8 cellular contexts compared by ENCODE assay signal in genomic region chr2:241309684-241310117, GRCh38. TPM values are rescaled to one million over a fixed set of nuclear protein-coding genes. Genes with fewer than 3 reads are reported as not detected.
DNase-seq lines count a peak whose midpoint lies in the region; ATAC-seq and TF ChIP-seq lines count a peak whose summit lies in the region.

No MANE protein-coding gene starts in this region.

- TF ChIP-seq CTCF in glutamatergic neuron (IDR thresholded peaks at IDR 0.05; ENCODE audit: partially characterized antibody, unreplicated experiment): no peak

- H3K4me1 Mint-ChIP-seq in glutamatergic neuron (ENCODE audit: low read depth, unreplicated experiment): peaks cover 18% of the 10 kb centered on the region

- no peak overlapping the region for H3K4me3 Mint-ChIP-seq in glutamatergic neuron (ENCODE audit: unreplicated experiment)

- peaks cover 5% of the 10 kb centered on the region for H3K9me3 Mint-ChIP-seq in glutamatergic neuron (ENCODE audit: unreplicated experiment)

- H3K27me3 Mint-ChIP-seq in glutamatergic neuron (ENCODE audit: unreplicated experiment): peaks cover 3% of the 10 kb centered on the region

- H3K27ac Mint-ChIP-seq in glutamatergic neuron (ENCODE audit: unreplicated experiment): no peak overlapping the region

- DNase-seq in AG20443 (ENCODE audit: low spot score): peak; percentile 61
- DNase-seq in NK-92 (lab: John Stamatoyannopoulos, UW; ENCODE audit: unreplicated experiment): peak; percentile 24
- DNase-seq in activated T-cell treated with anti-CD3 and anti-CD28 coated beads for 48 hours (ENCODE audit: low read depth): peak; percentile 51
- DNase-seq in islet precursor cell: peak; percentile 87
- DNase-seq in stimulated activated CD8-positive, alpha-beta memory T cell treated with anti-CD3 and anti-CD28 coated beads, Interleukin-4, amount 100 ng/mL, for 48 hours: peak; percentile 72
- DNase-seq in NCI-H1436 treated with DMSO at 0.1 percent for 48 hours (lab: John Stamatoyannopoulos, UW): no peak
- no peak for DNase-seq in glutamatergic neuron

- H3K36me3 Mint-ChIP-seq in glutamatergic neuron (ENCODE audit: unreplicated experiment): no peaks in the 10 kb centered on the region

- peak; percentile 45 for ATAC-seq in GM21619 (IDR thresholded peaks at IDR 0.05; ENCODE audit: unreplicated experiment)

RNA-seq across cellular contexts. Expression of gene HDLBP, which starts 5.8 kb away (rescaled TPM):
- total RNA-seq in glutamatergic neuron (ENCODE audit: unreplicated experiment): 216 TPM

RNA-seq across cellular contexts. Expression of gene SEPTIN2, which starts 6.0 kb away (rescaled TPM):
- total RNA-seq in glutamatergic neuron (ENCODE audit: unreplicated experiment): 302 TPM

RNA-seq across cellular contexts. Expression of gene FARP2, which starts 46.4 kb away (rescaled TPM):
- 67.7 TPM for total RNA-seq in glutamatergic neuron (ENCODE audit: unreplicated experiment)

Comparison
In these comparisons a context has a peak if more than half of its experiments do, and no peak if none do; other contexts are left out.
1. DNase-seq: peak in AG20443 (single experiment), NK-92 (single experiment), activated T-cell treated with anti-CD3 and anti-CD28 coated beads for 48 hours (single experiment), islet precursor cell (single experiment) and stimulated activated CD8-positive, alpha-beta memory T cell treated with anti-CD3 and anti-CD28 coated beads, Interleukin-4, amount 100 ng/mL, for 48 hours (single experiment); none in NCI-H1436 treated with DMSO at 0.1 percent for 48 hours (single experiment) and glutamatergic neuron (single experiment).